ENCODE assay signal across 14 cellular contexts in genomic region chr14:89573399-89573657, GRCh38.
DNase-seq lines count a peak whose midpoint lies in the region; ATAC-seq and TF ChIP-seq lines count a peak whose summit lies in the region.
"Had no signal": no experiment of that assay in that cellular context is flagged by ENCODE, and none has a peak within 500 bp of the region (broad histone marks: within the 10 kb centered on the region; RNA-seq: fewer than 3 reads in every experiment).

No MANE protein-coding gene starts in this region.

- 91 to 96% methylated on average over 3 of the region's 3 CpGs for WGBS in endodermal cell (ENCODE audit: insufficient coverage in 1 of 2, insufficient read length in 1 of 2), 2 experiments

- no peaks in the 10 kb centered on the region for H3K27me3 Mint-ChIP-seq in activated naive CD4-positive, alpha-beta T cell treated with anti-CD3 and anti-CD28 coated beads, Interleukin-2, amount 50 U/mL, for 24 hours
- no peaks in the 10 kb centered on the region for H3K27me3 Mint-ChIP-seq in activated naive CD4-positive, alpha-beta T cell treated with anti-CD3 and anti-CD28 coated beads, Interleukin-2, amount 10 ng/mL, durations not matched to agents 7 days and 5 days
- no peaks in the 10 kb centered on the region for H3K27me3 Mint-ChIP-seq in naive thymus-derived CD4-positive, alpha-beta T cell
- H3K27me3 Mint-ChIP-seq in endodermal cell (ENCODE audit: insufficient read depth), result no peaks in the 10 kb centered on the region

- peak overlapping the region; percentile 82 for H3K27ac ChIP-seq in VCaP
- no peak overlapping the region for H3K27ac ChIP-seq in naive thymus-derived CD4-positive, alpha-beta T cell (ENCODE audit: low read depth, low read length)
- H3K27ac ChIP-seq in endodermal cell (ENCODE audit: low read depth, low read length), result no peak overlapping the region
- H3K27ac ChIP-seq: 22Rv1, HL-60 had no signal

- H3K4me3 ChIP-seq in naive thymus-derived CD4-positive, alpha-beta T cell (ENCODE audit: low read length), result no peak overlapping the region
- H3K4me3 ChIP-seq in endodermal cell (ENCODE audit: low read length), result no peak overlapping the region
- H3K4me3 ChIP-seq: GM23338 had no signal

- ATAC-seq in naive thymus-derived CD4-positive, alpha-beta T cell, result no peak
- no peak for ATAC-seq in activated CD4-positive, CD25-positive, alpha-beta regulatory T cell treated with anti-CD3 and anti-CD28 coated beads, Interleukin-2, amount 50 U/mL, for 24 hours
- ATAC-seq: GM23338 had no signal

- peaks cover 0 to 5% (median 5%) of the 10 kb centered on the region in 3 experiments for H3K36me3 ChIP-seq in naive thymus-derived CD4-positive, alpha-beta T cell (ENCODE audit: control insufficient read depth in 2 of 3, insufficient read depth in 3 of 3, low read length in 3 of 3)
- no peaks in the 10 kb centered on the region for H3K36me3 ChIP-seq in endodermal cell (ENCODE audit: control insufficient read depth, insufficient read depth, low read length)

- H3K36me3 Mint-ChIP-seq in activated naive CD4-positive, alpha-beta T cell treated with anti-CD3 and anti-CD28 coated beads, Interleukin-2, amount 50 U/mL, for 24 hours, result peaks cover 1% of the 10 kb centered on the region
- H3K36me3 Mint-ChIP-seq in activated naive CD4-positive, alpha-beta T cell treated with anti-CD3 and anti-CD28 coated beads, Interleukin-2, amount 10 ng/mL, durations not matched to agents 7 days and 5 days, result peaks cover 39% of the 10 kb centered on the region
- H3K36me3 Mint-ChIP-seq in naive thymus-derived CD4-positive, alpha-beta T cell, result peaks cover 0 to 31% (median 26%) of the 10 kb centered on the region in 5 donors
- H3K36me3 Mint-ChIP-seq in endodermal cell (ENCODE audit: low read depth), result peaks cover 1% of the 10 kb centered on the region

- H3K9me3 ChIP-seq in naive thymus-derived CD4-positive, alpha-beta T cell (ENCODE audit: control insufficient read depth in 2 of 3, low read length in 3 of 3), result no peaks in the 10 kb centered on the region
- H3K9me3 ChIP-seq in endodermal cell (ENCODE audit: control insufficient read depth, low read length), result no peaks in the 10 kb centered on the region

- CTCF ChIA-PET in activated naive CD4-positive, alpha-beta T cell treated with anti-CD3 and anti-CD28 coated beads, Interleukin-2, amount 10 ng/mL, durations not matched to agents 7 days and 5 days (lab: Charles Lee), result no interaction called here
- CTCF ChIA-PET in naive thymus-derived CD4-positive, alpha-beta T cell (lab: Charles Lee), result no interaction called here
- CTCF ChIA-PET in GM10248 (lab: Yijun Ruan, JAX), result no interaction called here

- intact Hi-C loops in naive thymus-derived CD4-positive, alpha-beta T cell (cut with micrococcal nuclease), result loop anchor here in 1 of 2 donors (5.0 kb wide), 1 partner anchor 194 kb away; no protein-coding TSS in a partner anchor

- peaks cover 73% of the 10 kb centered on the region for H3K4me1 Mint-ChIP-seq in activated naive CD4-positive, alpha-beta T cell treated with anti-CD3 and anti-CD28 coated beads, Interleukin-2, amount 50 U/mL, for 24 hours
- H3K4me1 Mint-ChIP-seq in activated naive CD4-positive, alpha-beta T cell treated with anti-CD3 and anti-CD28 coated beads, Interleukin-2, amount 10 ng/mL, durations not matched to agents 7 days and 5 days, result peaks cover 5% of the 10 kb centered on the region
- peaks cover 9 to 91% (median 78%) of the 10 kb centered on the region in 7 donors for H3K4me1 Mint-ChIP-seq in naive thymus-derived CD4-positive, alpha-beta T cell
- H3K4me1 Mint-ChIP-seq in endodermal cell, result peaks cover 41% of the 10 kb centered on the region

- H3K27me3 ChIP-seq in naive thymus-derived CD4-positive, alpha-beta T cell (ENCODE audit: control insufficient read depth in 2 of 2, insufficient read depth in 2 of 2, low read length in 2 of 2), result no peaks in the 10 kb centered on the region
- H3K27me3 ChIP-seq in endodermal cell (ENCODE audit: control insufficient read depth, insufficient read depth, low read length, poor library complexity, severe bottlenecking), result no peaks in the 10 kb centered on the region

- H3K4me1 ChIP-seq in naive thymus-derived CD4-positive, alpha-beta T cell (ENCODE audit: control insufficient read depth in 2 of 2, insufficient read depth in 2 of 2, low read length in 2 of 2), result peaks cover 0 to 11% of the 10 kb centered on the region in 2 donors
- no peaks in the 10 kb centered on the region for H3K4me1 ChIP-seq in endodermal cell (ENCODE audit: control insufficient read depth, insufficient read depth, low read length)

- no peaks in the 10 kb centered on the region for H3K9me3 Mint-ChIP-seq in activated naive CD4-positive, alpha-beta T cell treated with anti-CD3 and anti-CD28 coated beads, Interleukin-2, amount 50 U/mL, for 24 hours
- no peaks in the 10 kb centered on the region for H3K9me3 Mint-ChIP-seq in activated naive CD4-positive, alpha-beta T cell treated with anti-CD3 and anti-CD28 coated beads, Interleukin-2, amount 10 ng/mL, durations not matched to agents 7 days and 5 days
- no peaks in the 10 kb centered on the region for H3K9me3 Mint-ChIP-seq in naive thymus-derived CD4-positive, alpha-beta T cell
- H3K9me3 Mint-ChIP-seq in endodermal cell, result no peaks in the 10 kb centered on the region
- H3K9me3 Mint-ChIP-seq: GM23338 had no signal

- no peak overlapping the region for H3K4me3 Mint-ChIP-seq in activated naive CD4-positive, alpha-beta T cell treated with anti-CD3 and anti-CD28 coated beads, Interleukin-2, amount 50 U/mL, for 24 hours
- no peak overlapping the region for H3K4me3 Mint-ChIP-seq in activated naive CD4-positive, alpha-beta T cell treated with anti-CD3 and anti-CD28 coated beads, Interleukin-2, amount 10 ng/mL, durations not matched to agents 7 days and 5 days
- peak overlapping the region in 1 of 10 donors; percentile 8 for H3K4me3 Mint-ChIP-seq in naive thymus-derived CD4-positive, alpha-beta T cell
- H3K4me3 Mint-ChIP-seq in endodermal cell, result no peak overlapping the region
- H3K4me3 Mint-ChIP-seq: GM23338 had no signal

- peak overlapping the region; percentile 30 for H3K27ac Mint-ChIP-seq in activated naive CD4-positive, alpha-beta T cell treated with anti-CD3 and anti-CD28 coated beads, Interleukin-2, amount 50 U/mL, for 24 hours
- no peak overlapping the region for H3K27ac Mint-ChIP-seq in activated naive CD4-positive, alpha-beta T cell treated with anti-CD3 and anti-CD28 coated beads, Interleukin-2, amount 10 ng/mL, durations not matched to agents 7 days and 5 days
- H3K27ac Mint-ChIP-seq in naive thymus-derived CD4-positive, alpha-beta T cell, result peak overlapping the region in 5 of 9 donors; percentile 3 to 63 (median 46)
- H3K27ac Mint-ChIP-seq in endodermal cell, result no peak overlapping the region
- H3K27ac Mint-ChIP-seq: GM23338 had no signal

- no peak for TF ChIP-seq CTCF in VCaP (conservative IDR thresholded peaks at IDR 0.05)
- no peak for TF ChIP-seq CTCF in GM10248 (IDR thresholded peaks at IDR 0.05; ENCODE audit: control extremely low read depth, extremely low read depth, low read depth, missing control alignments)
- TF ChIP-seq CTCF in endodermal cell (conservative IDR thresholded peaks at IDR 0.05), result no peak

- no peak overlapping the region for H3K9ac ChIP-seq in endodermal cell (ENCODE audit: extremely low read depth, low read length, poor library complexity, severe bottlenecking)

- DNase-seq in activated naive CD4-positive, alpha-beta T cell treated with anti-CD3 and anti-CD28 coated beads, Interleukin-2, amount 10 ng/mL, durations not matched to agents 7 days and 5 days, result no peak
- no peak for DNase-seq in naive thymus-derived CD4-positive, alpha-beta T cell
- DNase-seq in COLO829 (ENCODE audit: low spot score) (no peak), GM10248 (ENCODE audit: extremely low spot score) (no peak), endodermal cell (no peak)
- DNase-seq: Calu3, DMS 273 treated with DMSO at 0.1 percent for 48 hours, H7 had no signal

- POLR2A ChIA-PET in naive thymus-derived CD4-positive, alpha-beta T cell (lab: Charles Lee), result no interaction called here
- POLR2A ChIA-PET in GM10248 (lab: Yijun Ruan, JAX), result no interaction called here

Comparison
In these comparisons a context has a peak if more than half of its experiments do, and no peak if none do; other contexts are left out.
1. H3K27ac Mint-ChIP-seq: peak in activated naive CD4-positive, alpha-beta T cell treated with anti-CD3 and anti-CD28 coated beads, Interleukin-2, amount 50 U/mL, for 24 hours (single experiment) and naive thymus-derived CD4-positive, alpha-beta T cell (5 of 9); none in activated naive CD4-positive, alpha-beta T cell treated with anti-CD3 and anti-CD28 coated beads, Interleukin-2, amount 10 ng/mL, durations not matched to agents 7 days and 5 days (single experiment) and endodermal cell (single experiment).